In the genomic region with DNA sequence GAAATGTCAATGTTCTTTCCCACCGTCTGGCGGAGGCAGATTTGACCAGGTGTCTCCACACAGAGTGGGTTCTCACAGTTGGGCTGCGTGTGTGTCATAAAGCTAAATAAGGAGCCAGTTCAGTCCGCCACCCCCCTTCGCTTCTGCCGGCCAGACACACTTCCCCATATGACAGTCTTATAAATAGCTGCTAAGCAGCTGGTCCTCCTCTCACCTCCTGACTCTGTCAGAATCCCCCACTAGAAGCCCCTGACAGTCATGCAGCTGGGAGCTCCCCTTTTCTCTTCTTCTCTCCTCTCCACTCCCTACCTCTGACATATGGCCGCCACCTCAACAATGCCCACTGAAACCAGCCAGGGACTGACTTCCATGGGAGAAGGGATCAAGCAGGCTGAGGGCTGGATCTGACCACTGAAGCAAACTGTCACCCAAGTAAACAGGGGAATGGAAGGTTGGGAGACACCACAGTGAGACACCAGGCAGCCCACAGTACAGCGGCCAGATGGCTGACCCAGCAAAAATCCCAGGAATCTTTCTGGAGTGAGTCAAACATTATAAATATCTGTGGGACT, we compare ENCODE assay signal across 1 cellular context.
A peak's percentile ranks its signal among the peaks of the same experiment; 100 is the strongest.
TF ChIP-seq lines count a peak whose summit lies in the region.

No MANE protein-coding gene starts in this region.

TF ChIP-seq in GM12878, 131 proteins besides CTCF, POLR2A, EP300 and RAD21 (continued from another document):
- TF ChIP-seq IKZF1 (conservative IDR thresholded peaks at IDR 0.05) (peak; percentile 96), CBX5 (IDR thresholded peaks at IDR 0.05; ENCODE audit: low read depth) (0 out of 2 replicates have a peak, but pooled peaks have one; percentile 63), ZNF384 (IDR thresholded peaks at IDR 0.05; ENCODE audit: borderline replicate concordance, low read depth, low read length) (no peak), JUNB (IDR thresholded peaks at IDR 0.05) (no peak), YY1 (IDR thresholded peaks at IDR 0.05; ENCODE audit: low read depth, low read length) (peak; percentile 70), SRF (IDR thresholded peaks at IDR 0.05; ENCODE audit: low read depth in 2 of 2, low read length in 2 of 2) (peak; percentile 55 to 83; a peak in 2 of 4 replicates), USF2 (IDR thresholded peaks at IDR 0.05; ENCODE audit: borderline replicate concordance, low read depth, low read length) (no peak), GABPA (IDR thresholded peaks at IDR 0.05; ENCODE audit: low read depth) (no peak), DPF2 (IDR thresholded peaks at IDR 0.05) (peak; percentile 92), ZNF622 (IDR thresholded peaks at IDR 0.05) (no peak), IRF4 (IDR thresholded peaks at IDR 0.05; ENCODE audit: low read depth, low read length) (no peak), E4F1 (IDR thresholded peaks at IDR 0.05; ENCODE audit: borderline replicate concordance, partially characterized antibody) (no peak), MTA2 (IDR thresholded peaks at IDR 0.05; ENCODE audit: low read depth) (peak; percentile 91), JUND (IDR thresholded peaks at IDR 0.05; ENCODE audit: low read depth, low read length) (no peak), E2F4 (IDR thresholded peaks at IDR 0.05; ENCODE audit: low read depth, low read length) (no peak), ZNF274 (IDR thresholded peaks at IDR 0.05; ENCODE audit: insufficient read depth, insufficient read length) (no peak), KDM1A (IDR thresholded peaks at IDR 0.05; ENCODE audit: borderline replicate concordance) (no peak), NRF1 (conservative IDR thresholded peaks at IDR 0.05; ENCODE audit: low read depth, low read length) (no peak), SIN3A (IDR thresholded peaks at IDR 0.05; ENCODE audit: low read depth, low read length) (no peak), HCFC1 (IDR thresholded peaks at IDR 0.05; ENCODE audit: low read length) (peak; percentile 37; the same call in 1 of the 2 replicates), POLR2AphosphoS2 (IDR thresholded peaks at IDR 0.05; ENCODE audit: low read depth, low read length) (no peak), EED (IDR thresholded peaks at IDR 0.05; ENCODE audit: low read depth) (peak; percentile 54; the same call in 1 of the 2 replicates), CHD2 (IDR thresholded peaks at IDR 0.05; ENCODE audit: borderline replicate concordance, low read depth, low read length) (peak; percentile 86), SIX5 (IDR thresholded peaks at IDR 0.05; ENCODE audit: low read depth, low read length, severe bottlenecking) (no peak), TCF12 (IDR thresholded peaks at IDR 0.05; ENCODE audit: low read depth, low read length) (peak; percentile 99), IKZF2 (IDR thresholded peaks at IDR 0.05) (peak; percentile 94 to 95), ETV6 (conservative IDR thresholded peaks at IDR 0.05 in 1 of 2, IDR thresholded peaks at IDR 0.05 in 1 of 2; ENCODE audit: borderline replicate concordance in 1 of 2, low read depth in 1 of 2) (peak in 1 of 2 experiments; percentile 28; a peak in 1 of 4 replicates), PAX8 (IDR thresholded peaks at IDR 0.05) (no peak), CREB1 (IDR thresholded peaks at IDR 0.05; ENCODE audit: low read depth) (peak; percentile 25; the same call in 1 of the 2 replicates), CBFB (IDR thresholded peaks at IDR 0.05; ENCODE audit: low read depth) (no peak)
- TF ChIP-seq, protein P1, sequence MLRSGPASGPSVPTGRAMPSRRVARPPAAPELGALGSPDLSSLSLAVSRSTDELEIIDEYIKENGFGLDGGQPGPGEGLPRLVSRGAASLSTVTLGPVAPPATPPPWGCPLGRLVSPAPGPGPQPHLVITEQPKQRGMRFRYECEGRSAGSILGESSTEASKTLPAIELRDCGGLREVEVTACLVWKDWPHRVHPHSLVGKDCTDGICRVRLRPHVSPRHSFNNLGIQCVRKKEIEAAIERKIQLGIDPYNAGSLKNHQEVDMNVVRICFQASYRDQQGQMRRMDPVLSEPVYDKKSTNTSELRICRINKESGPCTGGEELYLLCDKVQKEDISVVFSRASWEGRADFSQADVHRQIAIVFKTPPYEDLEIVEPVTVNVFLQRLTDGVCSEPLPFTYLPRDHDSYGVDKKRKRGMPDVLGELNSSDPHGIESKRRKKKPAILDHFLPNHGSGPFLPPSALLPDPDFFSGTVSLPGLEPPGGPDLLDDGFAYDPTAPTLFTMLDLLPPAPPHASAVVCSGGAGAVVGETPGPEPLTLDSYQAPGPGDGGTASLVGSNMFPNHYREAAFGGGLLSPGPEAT (IDR thresholded peaks at IDR 0.05; ENCODE audit: low read depth), result peak; percentile 98
